Comparison of ENCODE assay signal across 1 cellular context in the genomic region with DNA sequence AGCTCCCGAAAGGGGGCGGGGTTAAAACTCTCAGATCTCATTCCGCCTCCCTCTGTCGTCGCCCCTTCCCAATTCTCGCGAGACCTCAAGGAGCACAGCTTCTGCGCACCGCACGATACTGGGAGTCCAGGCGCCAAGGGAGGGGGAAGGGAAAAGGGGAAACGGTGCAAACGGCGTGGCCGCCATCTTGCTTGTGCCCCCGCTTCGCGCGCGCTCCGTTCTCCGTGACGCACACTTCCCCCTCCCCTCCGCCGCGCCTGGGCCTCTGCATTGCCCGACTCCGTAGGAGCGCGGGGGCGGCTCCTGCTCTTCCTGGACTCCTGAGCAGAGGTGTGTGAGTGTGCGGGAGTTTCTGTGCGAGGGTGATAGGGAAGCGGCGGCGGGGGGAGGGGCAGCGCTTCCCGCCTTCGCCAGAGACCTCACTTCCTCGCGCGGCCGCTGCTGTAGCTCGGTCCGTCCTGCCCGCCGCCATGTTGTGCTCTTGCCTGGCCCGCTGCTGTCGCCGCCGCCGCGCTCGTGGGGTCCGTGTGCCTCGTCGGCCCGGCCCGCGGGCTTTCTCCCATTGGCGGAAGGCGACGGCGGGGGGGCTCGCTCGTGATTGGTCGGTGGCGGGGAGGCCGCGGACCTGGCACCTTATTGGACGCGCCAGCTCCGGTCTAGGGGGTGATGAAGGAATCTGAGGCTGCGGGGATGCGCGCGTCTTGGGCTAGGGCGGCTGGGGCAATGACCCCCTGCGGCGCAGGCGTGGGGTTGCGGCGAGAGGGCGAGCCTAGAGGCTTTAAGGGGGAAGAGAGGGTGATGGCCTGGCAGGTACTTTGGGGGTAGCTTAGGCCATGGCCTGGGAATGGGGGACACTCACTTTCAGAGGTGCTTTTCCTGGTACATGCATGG.
A peak's percentile ranks its signal among the peaks of the same experiment; 100 is the strongest.
TF ChIP-seq lines count a peak whose summit lies in the region.

A gene (plus strand): TSS at position 167 of the 891 bp plus-strand sequence. CDS start 47,140 bp downstream, outside the sequence.

TF ChIP-seq in HCT116, 20 proteins besides CTCF, POLR2A, EP300 and RAD21 (continued from another document):
- TF ChIP-seq, protein P1, sequence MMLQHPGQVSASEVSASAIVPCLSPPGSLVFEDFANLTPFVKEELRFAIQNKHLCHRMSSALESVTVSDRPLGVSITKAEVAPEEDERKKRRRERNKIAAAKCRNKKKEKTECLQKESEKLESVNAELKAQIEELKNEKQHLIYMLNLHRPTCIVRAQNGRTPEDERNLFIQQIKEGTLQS (IDR thresholded peaks at IDR 0.05): no peak
- TF ChIP-seq EZH2 (IDR thresholded peaks at IDR 0.05) (no peak), ELF1 (IDR thresholded peaks at IDR 0.05; ENCODE audit: borderline replicate concordance, low read depth) (no peak; the same call in 1 of the 2 replicates), ZNF274 (IDR thresholded peaks at IDR 0.05; ENCODE audit: low read depth, low read length) (no peak), SP1 (IDR thresholded peaks at IDR 0.05; ENCODE audit: low read depth) (peak; percentile 81), ZFX (IDR thresholded peaks at IDR 0.05) (peak; percentile 60), SIN3A (IDR thresholded peaks at IDR 0.05; ENCODE audit: low read depth) (peak; percentile 77), JUND (IDR thresholded peaks at IDR 0.05) (0 out of 2 replicates have a peak, but pooled peaks have one; percentile 48)
- TF ChIP-seq, protein P2, sequence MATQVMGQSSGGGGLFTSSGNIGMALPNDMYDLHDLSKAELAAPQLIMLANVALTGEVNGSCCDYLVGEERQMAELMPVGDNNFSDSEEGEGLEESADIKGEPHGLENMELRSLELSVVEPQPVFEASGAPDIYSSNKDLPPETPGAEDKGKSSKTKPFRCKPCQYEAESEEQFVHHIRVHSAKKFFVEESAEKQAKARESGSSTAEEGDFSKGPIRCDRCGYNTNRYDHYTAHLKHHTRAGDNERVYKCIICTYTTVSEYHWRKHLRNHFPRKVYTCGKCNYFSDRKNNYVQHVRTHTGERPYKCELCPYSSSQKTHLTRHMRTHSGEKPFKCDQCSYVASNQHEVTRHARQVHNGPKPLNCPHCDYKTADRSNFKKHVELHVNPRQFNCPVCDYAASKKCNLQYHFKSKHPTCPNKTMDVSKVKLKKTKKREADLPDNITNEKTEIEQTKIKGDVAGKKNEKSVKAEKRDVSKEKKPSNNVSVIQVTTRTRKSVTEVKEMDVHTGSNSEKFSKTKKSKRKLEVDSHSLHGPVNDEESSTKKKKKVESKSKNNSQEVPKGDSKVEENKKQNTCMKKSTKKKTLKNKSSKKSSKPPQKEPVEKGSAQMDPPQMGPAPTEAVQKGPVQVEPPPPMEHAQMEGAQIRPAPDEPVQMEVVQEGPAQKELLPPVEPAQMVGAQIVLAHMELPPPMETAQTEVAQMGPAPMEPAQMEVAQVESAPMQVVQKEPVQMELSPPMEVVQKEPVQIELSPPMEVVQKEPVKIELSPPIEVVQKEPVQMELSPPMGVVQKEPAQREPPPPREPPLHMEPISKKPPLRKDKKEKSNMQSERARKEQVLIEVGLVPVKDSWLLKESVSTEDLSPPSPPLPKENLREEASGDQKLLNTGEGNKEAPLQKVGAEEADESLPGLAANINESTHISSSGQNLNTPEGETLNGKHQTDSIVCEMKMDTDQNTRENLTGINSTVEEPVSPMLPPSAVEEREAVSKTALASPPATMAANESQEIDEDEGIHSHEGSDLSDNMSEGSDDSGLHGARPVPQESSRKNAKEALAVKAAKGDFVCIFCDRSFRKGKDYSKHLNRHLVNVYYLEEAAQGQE (IDR thresholded peaks at IDR 0.05; ENCODE audit: low read depth): no peak
